ENCODE assay signal across 22 cellular contexts in the genomic region with DNA sequence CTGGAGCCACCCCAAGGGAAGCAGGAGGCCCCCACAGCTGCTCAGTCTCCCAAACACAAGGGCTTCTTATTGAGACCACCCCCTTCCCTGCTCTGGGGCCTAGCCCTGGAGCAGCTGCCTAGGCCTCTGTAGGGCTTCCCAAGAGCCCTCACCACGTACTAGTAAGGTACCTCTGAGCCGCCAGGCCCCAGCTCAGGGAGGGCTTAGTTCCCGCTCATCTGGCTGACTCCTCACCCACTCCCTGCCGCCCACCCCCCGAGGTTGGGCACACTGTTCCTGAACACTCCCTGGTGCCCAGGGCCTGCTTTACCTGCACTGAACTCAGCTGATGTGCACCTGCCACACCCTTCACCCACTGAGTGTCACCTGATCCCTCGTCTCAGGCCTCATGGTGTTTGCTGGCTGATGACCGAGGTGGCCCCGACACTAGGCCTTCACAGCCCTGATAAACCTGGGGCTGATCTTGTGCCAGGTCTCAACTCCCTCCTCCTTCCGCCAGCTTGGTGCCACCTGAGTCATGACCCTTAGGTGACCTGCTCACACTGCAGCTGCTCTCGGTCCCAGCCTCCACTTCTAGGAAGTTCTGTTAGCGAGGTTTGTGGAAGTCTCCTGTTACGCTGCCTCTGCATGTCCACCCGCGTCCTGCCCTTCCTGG. TPM values are rescaled to one million over a fixed set of nuclear protein-coding genes. Genes with fewer than 3 reads are reported as not detected.
A peak's percentile ranks its signal among the peaks of the same experiment; 100 is the strongest.
DNase-seq lines count a peak whose midpoint lies in the region; ATAC-seq and TF ChIP-seq lines count a peak whose summit lies in the region.
"Had no signal": no experiment of that assay in that cellular context is flagged by ENCODE, and none has a peak within 500 bp of the region (broad histone marks: within the 10 kb centered on the region; RNA-seq: fewer than 3 reads in every experiment).

No MANE protein-coding gene starts in this region.

- intact Hi-C loops in natural killer cell (cut with micrococcal nuclease) = no loop called here
- intact Hi-C loops in vagina (cut with DNase I) = no loop called here

- H3K27ac ChIP-seq in mesenchymal stem cell (ENCODE audit: low read length, poor library complexity, severe bottlenecking) (no peak overlapping the region), vagina (no peak overlapping the region)
- H3K27ac ChIP-seq: epithelial cell of prostate, thoracic aorta had no signal

- H2AK5ac ChIP-seq in mesenchymal stem cell (ENCODE audit: low read length, severe bottlenecking) = no peak overlapping the region

- H3K14ac ChIP-seq in mesenchymal stem cell (ENCODE audit: low read length in 2 of 2) = no peak overlapping the region

- no peaks in the 10 kb centered on the region for H3K9me3 Mint-ChIP-seq in natural killer cell treated with Interleukin-12 subunit alpha and Interleukin-12 subunit beta and Interleukin-15 and Interleukin-18, amount 100 ng/mL, for 72 hours
- no peaks in the 10 kb centered on the region for H3K9me3 Mint-ChIP-seq in natural killer cell
- H3K9me3 Mint-ChIP-seq: activated naive CD8-positive, alpha-beta T cell treated with anti-CD3 and anti-CD28 coated beads, Interleukin-2, amount 10 ng/mL, durations not matched to agents 7 days and 5 days; activated T-helper 1 cell treated with anti-CD3 and anti-CD28 coated beads, Interleukin-12 subunit alpha, Interleukin-12 subunit beta, Interleukin-2, Interleukin-4 antibody, amounts not matched to agents 30 ng/mL and 10 ng/mL and 1 ng/mL, durations not matched to agents 14 hours and 24 hours and 36 hours; brain; T-cell had no signal

- H3K18ac ChIP-seq in mesenchymal stem cell (ENCODE audit: low read depth in 1 of 2, low read length in 2 of 2) = no peak overlapping the region

- no peak overlapping the region for H3K4me3 Mint-ChIP-seq in natural killer cell treated with Interleukin-12 subunit alpha and Interleukin-12 subunit beta and Interleukin-15 and Interleukin-18, amount 100 ng/mL, for 72 hours
- H3K4me3 Mint-ChIP-seq in natural killer cell = no peak overlapping the region
- peak overlapping the region; percentile 66 for H3K4me3 Mint-ChIP-seq in T-helper 17 cell
- H3K4me3 Mint-ChIP-seq: activated naive CD8-positive, alpha-beta T cell treated with anti-CD3 and anti-CD28 coated beads, Interleukin-2, amount 10 ng/mL, durations not matched to agents 7 days and 5 days; activated T-helper 1 cell treated with anti-CD3 and anti-CD28 coated beads, Interleukin-12 subunit alpha, Interleukin-12 subunit beta, Interleukin-2, Interleukin-4 antibody, amounts not matched to agents 30 ng/mL and 10 ng/mL and 1 ng/mL, durations not matched to agents 14 hours and 24 hours and 36 hours; brain; T-cell had no signal

- no peak for ATAC-seq in natural killer cell treated with Interleukin-12 subunit alpha and Interleukin-12 subunit beta and Interleukin-15 and Interleukin-18, amount 100 ng/mL, for 72 hours
- ATAC-seq in natural killer cell = no peak
- no peak for ATAC-seq in T-helper 17 cell
- ATAC-seq in GM18505 (IDR thresholded peaks at IDR 0.05; ENCODE audit: unreplicated experiment) = no peak
- ATAC-seq: gastroesophageal sphincter, T-cell had no signal

- no peak overlapping the region for H4K8ac ChIP-seq in mesenchymal stem cell (ENCODE audit: low read length)

- no peak overlapping the region for H3K4me3 ChIP-seq in mesenchymal stem cell (ENCODE audit: insufficient read depth in 1 of 2, low read depth in 1 of 2, low read length in 2 of 2)
- H3K4me3 ChIP-seq in vagina = no peak overlapping the region
- H3K4me3 ChIP-seq: gastroesophageal sphincter, thoracic aorta had no signal

- no peaks in the 10 kb centered on the region for H3K9me3 ChIP-seq in T-helper 17 cell (ENCODE audit: control insufficient read depth, low read length, poor library complexity, severe bottlenecking)
- no peaks in the 10 kb centered on the region for H3K9me3 ChIP-seq in mesenchymal stem cell (ENCODE audit: control insufficient read depth, low read length)
- H3K9me3 ChIP-seq in vagina = no peaks in the 10 kb centered on the region
- H3K9me3 ChIP-seq: gastroesophageal sphincter, thoracic aorta had no signal

- no peaks in the 10 kb centered on the region for H3K27me3 Mint-ChIP-seq in natural killer cell treated with Interleukin-12 subunit alpha and Interleukin-12 subunit beta and Interleukin-15 and Interleukin-18, amount 100 ng/mL, for 72 hours
- H3K27me3 Mint-ChIP-seq in natural killer cell (ENCODE audit: low read depth in 2 of 2) = no peaks in the 10 kb centered on the region
- H3K27me3 Mint-ChIP-seq in T-helper 17 cell = no peaks in the 10 kb centered on the region
- H3K27me3 Mint-ChIP-seq: activated naive CD8-positive, alpha-beta T cell treated with anti-CD3 and anti-CD28 coated beads, Interleukin-2, amount 10 ng/mL, durations not matched to agents 7 days and 5 days; brain; T-cell had no signal

- H3K36me3 ChIP-seq in mesenchymal stem cell (ENCODE audit: control insufficient read depth in 1 of 2, insufficient read depth in 2 of 2, low read depth in 1 of 2, low read length in 2 of 2) (peaks cover 40 to 62% of the 10 kb centered on the region in 2 experiments), vagina (peaks cover 0 to 26% of the 10 kb centered on the region in 2 donors)

- no peak overlapping the region for H3K4me2 ChIP-seq in mesenchymal stem cell (ENCODE audit: low read length, poor library complexity, severe bottlenecking)

- no peak overlapping the region for H2BK12ac ChIP-seq in mesenchymal stem cell (ENCODE audit: low read length in 2 of 2)

- no peak for TF ChIP-seq POLR2A in GM18505 (IDR thresholded peaks at IDR 0.05; ENCODE audit: borderline replicate concordance, extremely low read depth, insufficient read depth, insufficient read length)
- TF ChIP-seq POLR2A in vagina (IDR thresholded peaks at IDR 0.05) = no peak

- H2BK15ac ChIP-seq in mesenchymal stem cell (ENCODE audit: low read depth, poor library complexity, severe bottlenecking) = no peak overlapping the region

- TF ChIP-seq CTCF in natural killer cell (IDR thresholded peaks at IDR 0.05) = no peak
- TF ChIP-seq CTCF in vagina (IDR thresholded peaks at IDR 0.05) = no peak

- H2BK5ac ChIP-seq in mesenchymal stem cell (ENCODE audit: low read depth, low read length, poor library complexity, severe bottlenecking) = no peak overlapping the region

- H3K79me1 ChIP-seq in mesenchymal stem cell (replicated peaks; ENCODE audit: low read length, poor library complexity, severe bottlenecking) = peaks cover 40% of the 10 kb centered on the region

- peak overlapping the region; percentile 15 for H4K91ac ChIP-seq in mesenchymal stem cell (ENCODE audit: low read length)

- no peak overlapping the region for H3K27ac Mint-ChIP-seq in natural killer cell treated with Interleukin-12 subunit alpha and Interleukin-12 subunit beta and Interleukin-15 and Interleukin-18, amount 100 ng/mL, for 72 hours
- H3K27ac Mint-ChIP-seq in natural killer cell (peak overlapping the region in 1 of 2 donors; percentile 49), T-helper 17 cell (peak overlapping the region; percentile 83)
- H3K27ac Mint-ChIP-seq: activated naive CD8-positive, alpha-beta T cell treated with anti-CD3 and anti-CD28 coated beads, Interleukin-2, amount 10 ng/mL, durations not matched to agents 7 days and 5 days; activated T-helper 1 cell treated with anti-CD3 and anti-CD28 coated beads, Interleukin-12 subunit alpha, Interleukin-12 subunit beta, Interleukin-2, Interleukin-4 antibody, amounts not matched to agents 30 ng/mL and 10 ng/mL and 1 ng/mL, durations not matched to agents 14 hours and 24 hours and 36 hours; T-cell had no signal

- peaks cover 13 to 16% of the 10 kb centered on the region in 2 donors for H3K4me1 Mint-ChIP-seq in natural killer cell treated with Interleukin-12 subunit alpha and Interleukin-12 subunit beta and Interleukin-15 and Interleukin-18, amount 100 ng/mL, for 72 hours (ENCODE audit: low read depth in 2 of 2)
- H3K4me1 Mint-ChIP-seq in natural killer cell = peaks cover 8 to 9% of the 10 kb centered on the region in 2 donors
- peaks cover 9% of the 10 kb centered on the region for H3K4me1 Mint-ChIP-seq in T-helper 17 cell

- WGBS in mesenchymal stem cell = 97% methylated on average over 14 of the region's 14 CpGs

- H3K9ac ChIP-seq in mesenchymal stem cell (ENCODE audit: low read length) = no peak overlapping the region

- H2BK120ac ChIP-seq in mesenchymal stem cell (ENCODE audit: low read depth, low read length) = no peak overlapping the region

- H2AFZ ChIP-seq in mesenchymal stem cell (ENCODE audit: low read depth, low read length) = no peak overlapping the region

- no peak overlapping the region for H3K4ac ChIP-seq in mesenchymal stem cell (ENCODE audit: low read depth in 1 of 2, low read length in 2 of 2)

- peaks cover 10% of the 10 kb centered on the region for H3K36me3 Mint-ChIP-seq in natural killer cell treated with Interleukin-12 subunit alpha and Interleukin-12 subunit beta and Interleukin-15 and Interleukin-18, amount 100 ng/mL, for 72 hours
- H3K36me3 Mint-ChIP-seq in natural killer cell (peaks cover 6% of the 10 kb centered on the region), T-helper 17 cell (ENCODE audit: low read depth) (peaks cover 5% of the 10 kb centered on the region)

- peak; percentile 53 for DNase-seq in natural killer cell treated with Interleukin-12 subunit alpha and Interleukin-12 subunit beta and Interleukin-15 and Interleukin-18, amount 100 ng/mL, for 72 hours (ENCODE audit: low spot score)
- DNase-seq in natural killer cell = no peak
- no peak for DNase-seq in T-helper 17 cell
- no peak for DNase-seq in mesenchymal stem cell
- DNase-seq in NCI-H446 (lab: John Stamatoyannopoulos, UW) = no peak
- no peak for DNase-seq in vagina (ENCODE audit: extremely low spot score in 2 of 2)
- DNase-seq: activated naive CD8-positive, alpha-beta T cell treated with anti-CD3 and anti-CD28 coated beads, Interleukin-2, amount 10 ng/mL, durations not matched to agents 7 days and 5 days; Calu3; dermis blood vessel endothelial cell; GOT3; KG1; NCI-H187 treated with DMSO at 0.1 percent for 48 hours; NCI-H526 treated with DMSO at 0.1 percent for 48 hours; retina; SIG-M5; T-cell had no signal

- no peak overlapping the region for H3K23ac ChIP-seq in mesenchymal stem cell (ENCODE audit: low read length in 2 of 2)

- H3K27me3 ChIP-seq in mesenchymal stem cell (ENCODE audit: control insufficient read depth in 1 of 2, insufficient read depth in 1 of 2, low read length in 2 of 2) (no peaks in the 10 kb centered on the region), vagina (no peaks in the 10 kb centered on the region)
- H3K27me3 ChIP-seq: gastroesophageal sphincter had no signal

- H3K4me1 ChIP-seq in mesenchymal stem cell (ENCODE audit: control insufficient read depth, insufficient read depth, low read depth, low read length) (peaks cover 9% of the 10 kb centered on the region), vagina (peaks cover 5% of the 10 kb centered on the region)

RNA-seq across cellular contexts. Expression of gene SPTBN5, which starts 18.0 kb away (rescaled TPM):
- total RNA-seq in natural killer cell treated with Interleukin-12 subunit alpha and Interleukin-12 subunit beta and Interleukin-15 and Interleukin-18, amount 100 ng/mL, for 72 hours = 1 to 10 TPM; 1.1 to 2.4 TPM
- total RNA-seq in natural killer cell (1 to 10 TPM; 4.1 to 6.0 (median 5.2) TPM), T-helper 17 cell (1 to 10 TPM; 1.9 to 2.2 TPM), vagina (0.49 TPM)
- 0.32 TPM for polyA plus RNA-seq in mesenchymal stem cell (2013, experiment 1 of 2)
- polyA plus RNA-seq in mesenchymal stem cell (2013, experiment 2 of 2) = 0.29 TPM
